Comparison of ENCODE assay signal across 13 cellular contexts in the genomic region with DNA sequence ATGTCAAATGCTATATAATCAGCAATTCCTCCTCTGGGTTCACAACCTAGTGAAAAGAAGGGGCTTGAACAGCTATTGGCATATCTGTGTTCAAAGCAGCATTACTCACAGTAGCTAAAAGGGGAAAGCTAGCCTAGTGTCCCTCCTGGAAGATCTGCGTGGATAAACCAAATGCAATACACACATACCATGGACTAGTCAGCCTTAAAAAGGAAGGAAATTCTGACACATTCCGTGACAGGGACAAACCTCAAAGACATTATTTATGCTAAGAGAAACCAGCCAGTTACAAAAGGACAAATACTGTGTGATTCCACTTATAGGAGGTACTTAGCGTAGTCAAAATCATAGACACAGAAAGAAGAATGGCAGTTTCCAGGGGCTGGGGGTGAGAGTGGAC.
DNase-seq lines count a peak whose midpoint lies in the region; ATAC-seq and TF ChIP-seq lines count a peak whose summit lies in the region.
"Had no signal": no experiment of that assay in that cellular context is flagged by ENCODE, and none has a peak within 500 bp of the region (broad histone marks: within the 10 kb centered on the region; RNA-seq: fewer than 3 reads in every experiment).

No MANE protein-coding gene starts in this region.

- peak; percentile 66 to 80 for ATAC-seq in activated naive CD4-positive, alpha-beta T cell treated with anti-CD3 and anti-CD28 coated beads, Interleukin-2, amount 50 U/mL, for 72 hours

- WGBS in esophagus muscularis mucosa = 57% methylated on average over 3 of the region's 3 CpGs

- no peak overlapping the region for H3K27ac ChIP-seq in OCI-LY3 (ENCODE audit: low read length)
- peak overlapping the region; percentile 80 to 96 (median 93) for H3K27ac ChIP-seq in esophagus muscularis mucosa (replicated peaks in 1 of 4)
- H3K27ac ChIP-seq: parathyroid adenoma, testis had no signal

- peaks cover 0 to 5% of the 10 kb centered on the region in 2 donors for H3K36me3 Mint-ChIP-seq in activated naive CD4-positive, alpha-beta T cell treated with anti-CD3 and anti-CD28 coated beads, Interleukin-2, amount 50 U/mL, for 72 hours
- H3K36me3 Mint-ChIP-seq in stimulated activated naive CD8-positive, alpha-beta T cell treated with anti-CD3 and anti-CD28 coated beads, Interleukin-15, Interleukin-2, amounts not matched to agents 100 ng/mL and 50 ng/mL, for 24 hours (ENCODE audit: low read depth) = no peaks in the 10 kb centered on the region

- no peak overlapping the region for H3K9ac ChIP-seq in OCI-LY3 (ENCODE audit: low read length)
- H3K9ac ChIP-seq: parathyroid adenoma had no signal

- peak; percentile 85 for TF ChIP-seq EP300 in esophagus muscularis mucosa (IDR thresholded peaks at IDR 0.05)

- H3K27me3 ChIP-seq in OCI-LY3 (ENCODE audit: low read depth, low read length) = peaks cover 6% of the 10 kb centered on the region
- no peaks in the 10 kb centered on the region for H3K27me3 ChIP-seq in esophagus muscularis mucosa
- H3K27me3 ChIP-seq: testis had no signal

- no peaks in the 10 kb centered on the region for H3K9me3 Mint-ChIP-seq in activated naive CD4-positive, alpha-beta T cell treated with anti-CD3 and anti-CD28 coated beads, Interleukin-2, amount 50 U/mL, for 72 hours
- no peaks in the 10 kb centered on the region for H3K9me3 Mint-ChIP-seq in stimulated activated naive CD8-positive, alpha-beta T cell treated with anti-CD3 and anti-CD28 coated beads, Interleukin-15, Interleukin-2, amounts not matched to agents 100 ng/mL and 50 ng/mL, for 24 hours
- H3K9me3 Mint-ChIP-seq: activated T-cell treated with anti-CD3 and anti-CD28 coated beads, Interleukin-2, amount 50 U/mL, for 24 hours had no signal

- TF ChIP-seq POLR2A in esophagus muscularis mucosa (IDR thresholded peaks at IDR 0.05; ENCODE audit: low read depth) = no peak

- H3K4me1 ChIP-seq in OCI-LY3 (ENCODE audit: low read length) (peaks cover 23% of the 10 kb centered on the region), esophagus muscularis mucosa (peaks cover 34 to 100% (median 93%) of the 10 kb centered on the region in 4 donors)

- H3K79me2 ChIP-seq in OCI-LY3 (ENCODE audit: low read length) = no peaks in the 10 kb centered on the region

- H3K4me2 ChIP-seq in OCI-LY3 (ENCODE audit: low read length) = peak overlapping the region; percentile 33

- DNase-seq in activated naive CD4-positive, alpha-beta T cell treated with anti-CD3 and anti-CD28 coated beads, Interleukin-2, amount 50 U/mL, for 72 hours (ENCODE audit: low spot score in 2 of 2) = no peak
- DNase-seq in activated naive CD4-positive, alpha-beta T cell treated with Interleukin-2 at 50 U/mL for 16 hours = no peak
- DNase-seq in esophagus muscularis mucosa (ENCODE audit: extremely low spot score) (no peak), COR-L47 (lab: John Stamatoyannopoulos, UW) (no peak), islet precursor cell (no peak)
- DNase-seq in activated T-cell treated with anti-CD3 and anti-CD28 coated beads, Interleukin-2, amount 50 U/mL, for 1 hour = no peak
- DNase-seq: activated T-cell treated with anti-CD3 and anti-CD28 coated beads, Interleukin-2, amount 50 U/mL, for 24 hours; caudate nucleus; stimulated activated CD4-positive, alpha-beta T cell treated with anti-CD3 and anti-CD28 coated beads, Interleukin-4, amount 100 ng/mL, for 1 hour; testis had no signal

- no peak overlapping the region for H3K27ac Mint-ChIP-seq in activated naive CD4-positive, alpha-beta T cell treated with anti-CD3 and anti-CD28 coated beads, Interleukin-2, amount 50 U/mL, for 72 hours
- peak overlapping the region; percentile 37 for H3K27ac Mint-ChIP-seq in stimulated activated naive CD8-positive, alpha-beta T cell treated with anti-CD3 and anti-CD28 coated beads, Interleukin-15, Interleukin-2, amounts not matched to agents 100 ng/mL and 50 ng/mL, for 24 hours
- H3K27ac Mint-ChIP-seq: activated T-cell treated with anti-CD3 and anti-CD28 coated beads, Interleukin-2, amount 50 U/mL, for 24 hours had no signal

- H3K9me3 ChIP-seq in OCI-LY3 (ENCODE audit: insufficient read depth, low read length) = no peaks in the 10 kb centered on the region
- no peaks in the 10 kb centered on the region for H3K9me3 ChIP-seq in esophagus muscularis mucosa
- H3K9me3 ChIP-seq: testis had no signal

- intact Hi-C loops in esophagus muscularis mucosa (cut with DNase I) = no loop called here

- peaks cover 62% of the 10 kb centered on the region for H3K4me1 Mint-ChIP-seq in stimulated activated naive CD8-positive, alpha-beta T cell treated with anti-CD3 and anti-CD28 coated beads, Interleukin-15, Interleukin-2, amounts not matched to agents 100 ng/mL and 50 ng/mL, for 24 hours (ENCODE audit: low read depth)

- H3K4me3 ChIP-seq in OCI-LY3 (ENCODE audit: low read length) (no peak overlapping the region), esophagus muscularis mucosa (no peak overlapping the region)
- H3K4me3 ChIP-seq: testis had no signal

- H3K36me3 ChIP-seq in OCI-LY3 (replicated peaks; ENCODE audit: low read depth, low read length) (no peaks in the 10 kb centered on the region), esophagus muscularis mucosa (no peaks in the 10 kb centered on the region)

- H2AFZ ChIP-seq in OCI-LY3 (ENCODE audit: low read depth, low read length) = no peak overlapping the region
- H2AFZ ChIP-seq: parathyroid adenoma had no signal

- H3K4me3 Mint-ChIP-seq in stimulated activated naive CD8-positive, alpha-beta T cell treated with anti-CD3 and anti-CD28 coated beads, Interleukin-15, Interleukin-2, amounts not matched to agents 100 ng/mL and 50 ng/mL, for 24 hours = no peak overlapping the region
- H3K4me3 Mint-ChIP-seq: activated T-cell treated with anti-CD3 and anti-CD28 coated beads, Interleukin-2, amount 50 U/mL, for 24 hours had no signal

- H3K27me3 Mint-ChIP-seq in stimulated activated naive CD8-positive, alpha-beta T cell treated with anti-CD3 and anti-CD28 coated beads, Interleukin-15, Interleukin-2, amounts not matched to agents 100 ng/mL and 50 ng/mL, for 24 hours = no peaks in the 10 kb centered on the region
- H3K27me3 Mint-ChIP-seq: activated T-cell treated with anti-CD3 and anti-CD28 coated beads, Interleukin-2, amount 50 U/mL, for 24 hours had no signal

- no peaks in the 10 kb centered on the region for H4K20me1 ChIP-seq in OCI-LY3 (ENCODE audit: insufficient read depth, low read length)

- no peak for TF ChIP-seq CTCF in OCI-LY3 (IDR thresholded peaks at IDR 0.05; ENCODE audit: low read depth, low read length)
- TF ChIP-seq CTCF in esophagus muscularis mucosa (IDR thresholded peaks at IDR 0.05) = no peak
